Comparison of ENCODE assay signal across 14 cellular contexts in genomic region chr1:229704157-229704556, GRCh38.
DNase-seq lines count a peak whose midpoint lies in the region; ATAC-seq and TF ChIP-seq lines count a peak whose summit lies in the region.
"Had no signal": no experiment of that assay in that cellular context is flagged by ENCODE, and none has a peak within 500 bp of the region (broad histone marks: within the 10 kb centered on the region; RNA-seq: fewer than 3 reads in every experiment).

No MANE protein-coding gene starts in this region.

- no peaks in the 10 kb centered on the region for H3K79me2 ChIP-seq in Karpas-422 (ENCODE audit: low read length)

- no peak overlapping the region for H3K4me3 Mint-ChIP-seq in stimulated activated naive B cell treated with anti-CD40 and anti-IgM and Interleukin-4, amounts not matched to agents 10 μg/mL and 1 μg/mL and 100 μg/mL, for 72 hours
- H3K4me3 Mint-ChIP-seq: CD4-positive, alpha-beta memory T cell had no signal

- H3K4me2 ChIP-seq in Karpas-422 (ENCODE audit: low read depth, low read length, poor library complexity, severe bottlenecking), result peak overlapping the region; percentile 35

- DNase-seq in Karpas-422, result no peak
- DNase-seq in NB4 (ENCODE audit: low read depth), result peak; percentile 18
- DNase-seq in stimulated activated naive B cell treated with anti-CD40 and anti-IgM and Interleukin-4, amounts not matched to agents 10 μg/mL and 1 μg/mL and 100 μg/mL, for 72 hours, result no peak
- no peak for DNase-seq in amniotic stem cell (lab: John Stamatoyannopoulos, UW)
- DNase-seq in SHP77 treated with DMSO at 0.1 percent for 48 hours (lab: John Stamatoyannopoulos, UW), result no peak
- no peak for DNase-seq in LoVo (ENCODE audit: low spot score)
- DNase-seq: C1 segment of cervical spinal cord; Calu3; CD4-positive, alpha-beta memory T cell; COR-L47; DMS53; DMS79 treated with DMSO at 0.1 percent for 48 hours; H7; HCEC 1CT had no signal

- no peaks in the 10 kb centered on the region for H3K36me3 ChIP-seq in Karpas-422 (ENCODE audit: insufficient read depth, low read length)

- H3K36me3 Mint-ChIP-seq in stimulated activated naive B cell treated with anti-CD40 and anti-IgM and Interleukin-4, amounts not matched to agents 10 μg/mL and 1 μg/mL and 100 μg/mL, for 72 hours, result peaks cover 0 to 4% of the 10 kb centered on the region in 2 donors
- H3K36me3 Mint-ChIP-seq: CD4-positive, alpha-beta memory T cell had no signal

- H3K4me1 ChIP-seq in Karpas-422 (ENCODE audit: low read length), result peaks cover 10% of the 10 kb centered on the region

- H3K9me2 ChIP-seq in Karpas-422 (replicated peaks; ENCODE audit: insufficient read depth, low read length), result no peaks in the 10 kb centered on the region

- no peaks in the 10 kb centered on the region for H4K20me1 ChIP-seq in Karpas-422 (ENCODE audit: insufficient read depth, low read depth, low read length)

- peak; percentile 31 to 61 for ATAC-seq in stimulated activated naive B cell treated with anti-CD40 and anti-IgM and Interleukin-4, amounts not matched to agents 10 μg/mL and 1 μg/mL and 100 μg/mL, for 72 hours (replicated peaks)

- no peak for TF ChIP-seq CTCF in NB4 (IDR thresholded peaks at IDR 0.05; ENCODE audit: low read depth, low read length)

- H2AFZ ChIP-seq in Karpas-422 (ENCODE audit: low read length), result no peak overlapping the region

- peaks cover 6 to 8% of the 10 kb centered on the region in 2 donors for H3K27me3 Mint-ChIP-seq in stimulated activated naive B cell treated with anti-CD40 and anti-IgM and Interleukin-4, amounts not matched to agents 10 μg/mL and 1 μg/mL and 100 μg/mL, for 72 hours

- H3K27me3 ChIP-seq in Karpas-422 (ENCODE audit: low read length), result no peaks in the 10 kb centered on the region

- no peak overlapping the region for H3K27ac Mint-ChIP-seq in stimulated activated naive B cell treated with anti-CD40 and anti-IgM and Interleukin-4, amounts not matched to agents 10 μg/mL and 1 μg/mL and 100 μg/mL, for 72 hours
- H3K27ac Mint-ChIP-seq: CD4-positive, alpha-beta memory T cell had no signal

- no peaks in the 10 kb centered on the region for H3K9me3 ChIP-seq in Karpas-422 (ENCODE audit: low read length)

- no peak overlapping the region for H3K9ac ChIP-seq in Karpas-422 (ENCODE audit: low read length)

- no peak overlapping the region for H3K4me3 ChIP-seq in Karpas-422 (ENCODE audit: low read length)
- H3K4me3 ChIP-seq in NB4 (ENCODE audit: low read depth, low read length), result no peak overlapping the region

- peaks cover 0 to 2% of the 10 kb centered on the region in 2 donors for H3K4me1 Mint-ChIP-seq in stimulated activated naive B cell treated with anti-CD40 and anti-IgM and Interleukin-4, amounts not matched to agents 10 μg/mL and 1 μg/mL and 100 μg/mL, for 72 hours
- H3K4me1 Mint-ChIP-seq: CD4-positive, alpha-beta memory T cell had no signal

- H3K27ac ChIP-seq in Karpas-422 (ENCODE audit: low read length), result no peak overlapping the region

- TF ChIP-seq POLR2A in NB4 (IDR thresholded peaks at IDR 0.05; ENCODE audit: extremely low read depth, insufficient read length), result no peak

- peaks cover 4 to 8% of the 10 kb centered on the region in 2 donors for H3K9me3 Mint-ChIP-seq in stimulated activated naive B cell treated with anti-CD40 and anti-IgM and Interleukin-4, amounts not matched to agents 10 μg/mL and 1 μg/mL and 100 μg/mL, for 72 hours
